Comparison of ENCODE assay signal across 8 cellular contexts in genomic region chr1:20786310-20787099, GRCh38. TPM values are rescaled to one million over a fixed set of nuclear protein-coding genes. Genes with fewer than 3 reads are reported as not detected.
DNase-seq lines count a peak whose midpoint lies in the region; ATAC-seq and TF ChIP-seq lines count a peak whose summit lies in the region.

No MANE protein-coding gene starts in this region.

- TF ChIP-seq CTCF in BE2C (IDR thresholded peaks at IDR 0.05; ENCODE audit: low read depth, low read length) (no peak), colonic mucosa (IDR thresholded peaks at IDR 0.05) (no peak)

- intact Hi-C loops in colonic mucosa (cut with DNase I) (no loop called here), left colon (cut with DNase I, micrococcal nuclease) (no loop called here)

- 0 out of 2 replicates have a peak, but pooled peaks cover 3% of the 10 kb centered on the region for H3K4me1 ChIP-seq in BE2C
- H3K4me1 ChIP-seq in colonic mucosa = peaks cover 6% of the 10 kb centered on the region

- ATAC-seq in HG03457 (IDR thresholded peaks at IDR 0.05; ENCODE audit: unreplicated experiment) (peak; percentile 62), left colon (peak; percentile 87)

- no peaks in the 10 kb centered on the region for H3K27me3 ChIP-seq in BE2C
- no peaks in the 10 kb centered on the region for H3K27me3 ChIP-seq in colonic mucosa

- H3K4me3 ChIP-seq in BE2C (ENCODE audit: low read depth, low read length) (peak overlapping the region; percentile 90), colonic mucosa (peak overlapping the region; percentile 70)

- DNase-seq in BE2C = peak; percentile 92
- peak; percentile 81 for DNase-seq in GM19240 (ENCODE audit: insufficient read length, low spot score)
- peak; percentile 89 to 93 for DNase-seq in NCI-H524 (lab: John Stamatoyannopoulos, UW)
- peak; percentile 97 for DNase-seq in activated CD4-positive, alpha-beta T cell treated with anti-CD3 and anti-CD28 coated beads for 48 hours
- DNase-seq in colonic mucosa = peak; percentile 92
- DNase-seq in left colon = peak; percentile 94 to 96
- DNase-seq in stimulated activated CD4-positive, alpha-beta T cell treated with anti-CD3 and anti-CD28 coated beads, Interleukin-1b, Interleukin-23, amount 100 ng/mL, for 4 hours (ENCODE audit: low read depth in 2 of 2) = peak; percentile 94 to 96

- H3K27ac ChIP-seq in colonic mucosa = peak overlapping the region; percentile 98

- H3K9me3 ChIP-seq in BE2C (no peaks in the 10 kb centered on the region), colonic mucosa (no peaks in the 10 kb centered on the region)

- H3K9ac ChIP-seq in colonic mucosa (ENCODE audit: low read depth in 2 of 2, low read length in 2 of 2) = peak overlapping the region; percentile 76 to 91

- H3K36me3 ChIP-seq in BE2C (no peaks in the 10 kb centered on the region), colonic mucosa (no peaks in the 10 kb centered on the region)

RNA-seq across cellular contexts. Expression of gene HP1BP3, which starts 0.6 kb away (rescaled TPM):
- polyA plus RNA-seq in BE2C (2012; ENCODE audit: insufficient read depth, insufficient read length, low read depth) = 53.5 TPM
- total RNA-seq in colonic mucosa (100 to 1,000 TPM; 165 to 210 TPM), left colon (100 to 1,000 TPM; 175 to 186 TPM)

RNA-seq across cellular contexts. Expression of gene SH2D5, which starts 54.0 kb away (rescaled TPM):
- 0.54 TPM for polyA plus RNA-seq in BE2C (2012; ENCODE audit: insufficient read depth, insufficient read length, low read depth)
- total RNA-seq in colonic mucosa = under 1 TPM in 1 of 2 donors, not detected in 1; 0.12 TPM
- under 1 TPM in 1 of 2 donors, not detected in 1; 0.15 TPM for total RNA-seq in left colon

Comparison
In these comparisons a context has a peak if more than half of its experiments do, and no peak if none do; other contexts are left out.
1. Peak in every context shown above with its lines: DNase-seq, ATAC-seq, H3K4me3 ChIP-seq and H3K27ac ChIP-seq.